27 cellular contexts compared by ENCODE assay signal in genomic region chr13:54627973-54628372, GRCh38.
"Had no signal": no experiment of that assay in that cellular context is flagged by ENCODE, and none has a peak within 500 bp of the region (broad histone marks: within the 10 kb centered on the region; RNA-seq: fewer than 3 reads in every experiment).

No MANE protein-coding gene starts in this region.

- H3K27ac ChIP-seq: esophagus squamous epithelium, heart right ventricle, left lung, neutrophil, parathyroid adenoma, right lobe of liver, suprapubic skin, thyroid gland, vagina had no signal

- H3K9ac ChIP-seq: parathyroid adenoma had no signal

- H3K9me3 ChIP-seq: esophagus squamous epithelium, heart right ventricle, left lung, neutrophil, right lobe of liver, suprapubic skin, thyroid gland, vagina had no signal

- H2AFZ ChIP-seq: parathyroid adenoma had no signal

- H3K79me2 ChIP-seq: parathyroid adenoma had no signal

- ATAC-seq: effector memory CD8-positive, alpha-beta T cell; heart right ventricle; left cardiac atrium; left lung; naive thymus-derived CD8-positive, alpha-beta T cell; stimulated activated naive CD8-positive, alpha-beta T cell treated with anti-CD3 and anti-CD28 coated beads, Interleukin-15, amount 100 ng/mL, for 72 hours had no signal

- H3K27me3 ChIP-seq: esophagus squamous epithelium, heart right ventricle, left lung, neutrophil, right lobe of liver, suprapubic skin, thyroid gland, vagina had no signal

- DNase-seq: cortex of kidney; effector memory CD8-positive, alpha-beta T cell; erythroblast; esophagus squamous epithelium; foreskin melanocyte; glutamatergic neuron; heart right ventricle; hippocampal formation; left cardiac atrium; left lung; mammary epithelial cell; mesendoderm; naive thymus-derived CD8-positive, alpha-beta T cell; right lobe of liver; small intestine; stimulated activated CD4-positive, alpha-beta T cell treated with anti-CD3 and anti-CD28 coated beads, Interleukin-12 subunit alpha, Interleukin-12 subunit beta, amount 100 ng/mL, for 4 hours; stimulated activated CD4-positive, alpha-beta T cell treated with anti-CD3 and anti-CD28 coated beads, Interleukin-1b, Interleukin-23, amount 100 ng/mL, for 48 hours; stimulated activated CD4-positive, alpha-beta T cell treated with anti-CD3 and anti-CD28 coated beads, Interleukin-4, amount 100 ng/mL, for 1 hour; stimulated activated CD8-positive, alpha-beta memory T cell treated with anti-CD3 and anti-CD28 coated beads, Interleukin-4, amount 100 ng/mL, for 48 hours; stimulated activated naive CD4-positive, alpha-beta T cell; stimulated activated naive CD8-positive, alpha-beta T cell treated with anti-CD3 and anti-CD28 coated beads, Interleukin-15, amount 100 ng/mL, for 72 hours; thyroid gland; trophoblast cell had no signal

- H3K4me3 ChIP-seq: esophagus squamous epithelium, heart right ventricle, left lung, right lobe of liver, suprapubic skin, thyroid gland, vagina had no signal

- H3K4me1 ChIP-seq: esophagus squamous epithelium, heart right ventricle, parathyroid adenoma, right lobe of liver, suprapubic skin, thyroid gland, vagina had no signal

- H3K36me3 ChIP-seq: esophagus squamous epithelium, heart right ventricle, left lung, neutrophil, right lobe of liver, suprapubic skin, thyroid gland, vagina had no signal
